Comparison of ENCODE assay signal across 1 cellular context in the genomic region with DNA sequence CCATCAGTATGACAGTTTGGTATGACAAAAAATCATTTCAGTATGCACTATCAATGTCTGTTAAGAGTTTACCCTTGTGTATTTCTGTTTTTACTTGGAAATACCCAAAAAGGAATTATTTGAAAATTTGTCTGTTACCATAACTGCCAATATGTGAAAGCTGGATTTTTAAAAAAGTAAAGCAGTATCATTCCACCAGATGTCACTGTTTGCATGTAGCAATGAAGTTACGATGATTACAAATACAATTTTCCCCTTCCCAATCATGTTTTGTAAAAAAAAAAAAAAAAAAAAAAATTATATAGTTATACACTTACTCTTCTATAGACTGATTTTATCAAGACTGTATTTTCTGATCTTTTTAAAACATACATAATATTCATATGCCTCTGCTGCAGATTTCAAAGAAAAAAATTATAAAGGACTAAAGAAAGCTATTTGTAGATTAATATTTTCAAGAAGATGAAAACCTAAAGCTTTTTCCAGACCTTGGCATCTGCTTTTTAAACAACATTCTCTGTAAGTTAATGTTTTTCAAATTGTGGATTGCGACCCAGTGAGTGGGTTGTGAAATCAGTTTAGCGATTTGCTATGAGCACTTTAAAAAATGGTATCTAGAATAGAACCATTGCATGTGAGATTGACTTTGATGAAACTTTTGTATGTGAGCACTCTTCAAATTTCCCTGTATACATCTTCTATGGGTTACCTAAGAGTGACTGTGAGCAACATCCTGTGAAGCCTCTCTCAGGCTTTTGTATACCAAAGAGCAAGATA.
TF ChIP-seq lines count a peak whose summit lies in the region.

No MANE protein-coding gene starts in this region.

TF ChIP-seq in HepG2, 621 proteins besides CTCF, POLR2A, EP300 and RAD21 (continued from another document):
- no peak for TF ChIP-seq ZHX1 (CRISPR knock-in tag; IDR thresholded peaks at IDR 0.05; ENCODE audit: low read depth)
- peak; percentile 94 for TF ChIP-seq STAG1 (CRISPR knock-in tag; IDR thresholded peaks at IDR 0.05)
- TF ChIP-seq GATAD2A (CRISPR knock-in tag; IDR thresholded peaks at IDR 0.05) = peak; percentile 41
- TF ChIP-seq, protein P1, sequence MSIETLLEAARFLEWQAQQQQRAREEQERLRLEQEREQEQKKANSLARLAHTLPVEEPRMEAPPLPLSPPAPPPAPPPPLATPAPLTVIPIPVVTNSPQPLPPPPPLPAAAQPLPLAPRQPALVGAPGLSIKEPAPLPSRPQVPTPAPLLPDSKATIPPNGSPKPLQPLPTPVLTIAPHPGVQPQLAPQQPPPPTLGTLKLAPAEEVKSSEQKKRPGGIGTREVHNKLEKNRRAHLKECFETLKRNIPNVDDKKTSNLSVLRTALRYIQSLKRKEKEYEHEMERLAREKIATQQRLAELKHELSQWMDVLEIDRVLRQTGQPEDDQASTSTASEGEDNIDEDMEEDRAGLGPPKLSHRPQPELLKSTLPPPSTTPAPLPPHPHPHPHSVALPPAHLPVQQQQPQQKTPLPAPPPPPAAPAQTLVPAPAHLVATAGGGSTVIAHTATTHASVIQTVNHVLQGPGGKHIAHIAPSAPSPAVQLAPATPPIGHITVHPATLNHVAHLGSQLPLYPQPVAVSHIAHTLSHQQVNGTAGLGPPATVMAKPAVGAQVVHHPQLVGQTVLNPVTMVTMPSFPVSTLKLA (IDR thresholded peaks at IDR 0.05) = no peak
TF ChIP-seq in HepG2: peak in this region for 27.
